28 cellular contexts compared by ENCODE assay signal in the genomic region with DNA sequence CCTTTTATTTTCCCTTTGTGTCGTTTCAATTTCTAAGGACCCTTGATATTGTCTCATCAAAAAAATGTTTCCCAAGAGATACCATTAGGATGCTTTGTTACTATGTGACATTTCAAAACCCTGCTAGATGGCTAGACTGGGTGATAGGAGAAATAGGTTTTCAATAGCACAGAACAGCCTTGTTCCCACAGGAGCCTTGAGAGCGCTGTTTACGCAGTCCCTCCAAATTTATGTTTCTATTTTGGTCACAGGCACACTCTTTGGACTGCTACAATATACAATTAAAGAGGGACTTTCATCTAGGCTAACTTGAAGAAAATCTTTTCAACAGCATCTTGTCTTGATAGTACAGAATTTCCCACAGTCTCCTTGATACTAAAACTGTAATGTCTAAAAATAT. TPM values are rescaled to one million over a fixed set of nuclear protein-coding genes. Genes with fewer than 3 reads are reported as not detected.
A peak's percentile ranks its signal among the peaks of the same experiment; 100 is the strongest.
DNase-seq lines count a peak whose midpoint lies in the region; FAIRE-seq and TF ChIP-seq lines count a peak whose summit lies in the region.
"Had no signal": no experiment of that assay in that cellular context is flagged by ENCODE, and none has a peak within 500 bp of the region (broad histone marks: within the 10 kb centered on the region; RNA-seq: fewer than 3 reads in every experiment).

No MANE protein-coding gene starts in this region.

- H3K79me1 ChIP-seq in H9 (ENCODE audit: insufficient read depth, low read depth, low read length, poor library complexity, severe bottlenecking), result no peaks in the 10 kb centered on the region

- H3K4me2 ChIP-seq in H9 (ENCODE audit: insufficient read depth, insufficient read length, low read length) (no peak overlapping the region), neural cell (ENCODE audit: low read length) (no peak overlapping the region)
- H3K4me2 ChIP-seq: GM23338, KMS-11, PC-9 had no signal

- H3K4me1 Mint-ChIP-seq in H9, result peaks cover 11% of the 10 kb centered on the region in 2 experiments
- H3K4me1 Mint-ChIP-seq: CD14-positive monocyte; CD8-positive, alpha-beta memory T cell; IgD-negative memory B cell had no signal

- H2AFZ ChIP-seq in H9 (ENCODE audit: low read length) (no peak overlapping the region), neural cell (ENCODE audit: low read depth, low read length) (no peak overlapping the region)
- H2AFZ ChIP-seq: GM23338, PC-9 had no signal

- no peak overlapping the region for H4K5ac ChIP-seq in H9 (ENCODE audit: insufficient read length, low read depth, low read length)

- H2BK15ac ChIP-seq in H9 (ENCODE audit: low read depth, low read length), result no peak overlapping the region

- no CpG with 5 or more reads among the region's 3 CpGs for WGBS in H9 (ENCODE audit: extremely low coverage, insufficient read length, low lambda C conversion rate)

- H2BK20ac ChIP-seq in H9 (ENCODE audit: low read depth, low read length, poor library complexity, severe bottlenecking), result no peak overlapping the region

- DNase-seq in H54 (ENCODE audit: insufficient read length, low spot score), result no peak
- DNase-seq in H9, result no peak
- no peak for DNase-seq in stimulated activated CD4-positive, alpha-beta T cell treated with anti-CD3 and anti-CD28 coated beads, Interleukin-4, amount 100 ng/mL, for 1 hour
- DNase-seq in NCI-H2081 (lab: John Stamatoyannopoulos, UW), result no peak
- no peak for DNase-seq in AG20443 (ENCODE audit: low spot score)
- DNase-seq: BE2C; CD8-positive, alpha-beta memory T cell; DMS 273 treated with DMSO at 0.1 percent for 48 hours; DMS79; EL; GDM1; HCEC 1CT; NCI-H1048; NCI-H187; NCI-H2107; NCI-H446 treated with DMSO at 0.1 percent for 48 hours; NCI-H526; NCI-H82; NK-92 treated with Interleukin-12 subunit alpha and Interleukin-12 subunit beta, amount 100 ng/mL, for 24 hours; PC-9; SHP77 had no signal

- no peak for TF ChIP-seq RAD21 in neural cell (conservative IDR thresholded peaks at IDR 0.05)

- H3K14ac ChIP-seq in H9 (ENCODE audit: insufficient read depth, low read length), result no peak overlapping the region

- no peaks in the 10 kb centered on the region for H3K27me3 ChIP-seq in H9 (ENCODE audit: insufficient read depth, low read length)
- H3K27me3 ChIP-seq in endocrine pancreas (ENCODE audit: control insufficient read depth, insufficient read depth, low read length), result no peaks in the 10 kb centered on the region
- H3K27me3 ChIP-seq in neural cell (ENCODE audit: insufficient read depth, low read depth, low read length), result no peaks in the 10 kb centered on the region
- H3K27me3 ChIP-seq: BE2C had no signal

- peak overlapping the region in 2 of 3 experiments; percentile 55 to 68; a peak in 2 of 7 replicates for H3K27ac Mint-ChIP-seq in H9
- H3K27ac Mint-ChIP-seq: CD14-positive monocyte; CD8-positive, alpha-beta memory T cell; GM23338; IgD-negative memory B cell had no signal

- H3K18ac ChIP-seq in H9 (ENCODE audit: insufficient read length, low read depth, low read length), result no peak overlapping the region

- no peak overlapping the region for H4K91ac ChIP-seq in H9 (ENCODE audit: insufficient read length, low read depth, low read length)

- no peaks in the 10 kb centered on the region for H3K79me2 ChIP-seq in H9 (ENCODE audit: insufficient read depth, low read length)
- no peaks in the 10 kb centered on the region for H3K79me2 ChIP-seq in neural cell (replicated peaks; ENCODE audit: insufficient read depth, low read length)

- no peaks in the 10 kb centered on the region for H3K9me3 ChIP-seq in H9 (ENCODE audit: control insufficient read depth, low read depth, low read length)
- no peaks in the 10 kb centered on the region for H3K9me3 ChIP-seq in endocrine pancreas (ENCODE audit: control insufficient read depth, low read length)
- H3K9me3 ChIP-seq in neural cell (ENCODE audit: low read length), result no peaks in the 10 kb centered on the region
- H3K9me3 ChIP-seq: BE2C had no signal

- H3K27me3 Mint-ChIP-seq in H9 (ENCODE audit: low read depth), result no peaks in the 10 kb centered on the region
- H3K27me3 Mint-ChIP-seq: CD8-positive, alpha-beta memory T cell; IgD-negative memory B cell had no signal

- TF ChIP-seq EP300 in neural cell (conservative IDR thresholded peaks at IDR 0.05; ENCODE audit: poor library complexity, severe bottlenecking), result no peak

- no peak for TF ChIP-seq CTCF in H9 (conservative IDR thresholded peaks at IDR 0.05)
- no peak for TF ChIP-seq CTCF in neural cell (IDR thresholded peaks at IDR 0.05; ENCODE audit: poor library complexity, severe bottlenecking)

- no peaks in the 10 kb centered on the region for H3K9me2 ChIP-seq in neural cell (ENCODE audit: insufficient read depth, low read length)

- H4K8ac ChIP-seq in H9 (replicated peaks; ENCODE audit: insufficient read length, low read depth, low read length), result no peak overlapping the region

- H3K4me1 ChIP-seq in H9 (ENCODE audit: insufficient read depth, low read length) (no peaks in the 10 kb centered on the region), endocrine pancreas (ENCODE audit: control insufficient read depth, insufficient read depth, low read length) (peaks cover 5% of the 10 kb centered on the region)

- H3K36me3 ChIP-seq in endocrine pancreas (ENCODE audit: control insufficient read depth, insufficient read depth, low read length) (no peaks in the 10 kb centered on the region), neural cell (ENCODE audit: insufficient read depth, low read length) (peaks cover 5% of the 10 kb centered on the region)

- H3K4me3 Mint-ChIP-seq in H9, result no peak overlapping the region
- H3K4me3 Mint-ChIP-seq: CD14-positive monocyte; CD8-positive, alpha-beta memory T cell; GM23338; IgD-negative memory B cell had no signal

- no peak overlapping the region for H2AK5ac ChIP-seq in H9 (ENCODE audit: insufficient read length, low read length)

- H3K27ac ChIP-seq in H9 (ENCODE audit: insufficient read length, low read depth, low read length) (no peak overlapping the region), neural cell (ENCODE audit: low read length) (peak overlapping the region; percentile 10)
- H3K27ac ChIP-seq: KMS-11, PC-9 had no signal

- H3K23ac ChIP-seq in H9 (ENCODE audit: insufficient read length, low read depth, low read length), result no peak overlapping the region

- no peaks in the 10 kb centered on the region for H3K9me3 Mint-ChIP-seq in H9
- H3K9me3 Mint-ChIP-seq: CD14-positive monocyte; CD8-positive, alpha-beta memory T cell; GM23338; IgD-negative memory B cell had no signal

- no peaks in the 10 kb centered on the region for H4K20me1 ChIP-seq in H9 (ENCODE audit: control insufficient read depth, insufficient read depth, insufficient read length)
- no peaks in the 10 kb centered on the region for H4K20me1 ChIP-seq in neural cell (ENCODE audit: insufficient read depth)

- no peak overlapping the region for H3K56ac ChIP-seq in H9 (ENCODE audit: insufficient read length, low read depth, low read length)

- no peak overlapping the region for H3K4ac ChIP-seq in H9 (ENCODE audit: low read depth, low read length)

- no peak overlapping the region for H2BK12ac ChIP-seq in H9 (ENCODE audit: insufficient read length, low read depth, low read length)

- no peaks in the 10 kb centered on the region for H3K23me2 ChIP-seq in H9 (ENCODE audit: insufficient read length, low read depth, low read length, poor library complexity, severe bottlenecking)

- no peak overlapping the region for H3T11ph ChIP-seq in H9 (ENCODE audit: low read length)

- no peak for TF ChIP-seq POLR2A in H54 (IDR thresholded peaks at IDR 0.05; ENCODE audit: low read depth, low read length)

- no peak overlapping the region for H3K4me3 ChIP-seq in endocrine pancreas (ENCODE audit: control insufficient read depth, insufficient read depth, low read length)
- H3K4me3 ChIP-seq in neural cell (ENCODE audit: low read length), result no peak overlapping the region
- H3K4me3 ChIP-seq: GM12878, GM23338, PC-9 had no signal

- H2BK5ac ChIP-seq in H9 (ENCODE audit: insufficient read length, low read length), result no peak overlapping the region

- no peaks in the 10 kb centered on the region for H3F3A ChIP-seq in neural cell (ENCODE audit: insufficient read depth, low read length, poor library complexity, severe bottlenecking)

- FAIRE-seq in H54 (lab: Jason Lieb, UNC), result peak; percentile 38
- FAIRE-seq: GM12878 had no signal

- H3K9ac ChIP-seq in H9 (ENCODE audit: extremely low read depth, insufficient read length, low read length) (no peak overlapping the region), endocrine pancreas (ENCODE audit: control insufficient read depth, insufficient read depth, low read length) (peak overlapping the region; percentile 2), neural cell (ENCODE audit: low read length) (no peak overlapping the region)
- H3K9ac ChIP-seq: KMS-11 had no signal

- H2BK120ac ChIP-seq in H9 (ENCODE audit: low read depth, low read length, poor library complexity, severe bottlenecking), result no peak overlapping the region

- peaks cover 3 to 7% (median 4%) of the 10 kb centered on the region in 3 experiments; a peak in 5 of 7 replicates for H3K36me3 Mint-ChIP-seq in H9 (ENCODE audit: insufficient read depth in 1 of 3, low read depth in 3 of 3)

TF ChIP-seq in neural cell, 6 proteins besides CTCF, POLR2A, EP300 and RAD21 (continues in another document):
- no peak for TF ChIP-seq POLR2AphosphoS5 (IDR thresholded peaks at IDR 0.05)
- TF ChIP-seq MXI1 (conservative IDR thresholded peaks at IDR 0.05; ENCODE audit: poor library complexity, severe bottlenecking), result no peak
- TF ChIP-seq TAF1 (IDR thresholded peaks at IDR 0.05; ENCODE audit: low read depth), result no peak

RNA-seq across cellular contexts. Expression of a gene that starts 23.0 kb away (rescaled TPM):
- total RNA-seq in H9 (2021), result 10.2 and 10.7 TPM in 2 replicates
- polyA plus RNA-seq in neural cell, result 11.6 and 13.7 TPM in 2 replicates
- 39.0 and 39.1 TPM in 2 replicates for polyA minus RNA-seq in neural cell

RNA-seq across cellular contexts. Expression of a gene that starts 24.8 kb away (rescaled TPM):
- total RNA-seq in H9 (2021), result 14.4 and 17.0 TPM in 2 replicates
- polyA plus RNA-seq in neural cell, result 97.6 and 100 TPM in 2 replicates
- 164 and 177 TPM in 2 replicates for polyA minus RNA-seq in neural cell
